Comparison of ENCODE assay signal across 17 cellular contexts in the genomic region with DNA sequence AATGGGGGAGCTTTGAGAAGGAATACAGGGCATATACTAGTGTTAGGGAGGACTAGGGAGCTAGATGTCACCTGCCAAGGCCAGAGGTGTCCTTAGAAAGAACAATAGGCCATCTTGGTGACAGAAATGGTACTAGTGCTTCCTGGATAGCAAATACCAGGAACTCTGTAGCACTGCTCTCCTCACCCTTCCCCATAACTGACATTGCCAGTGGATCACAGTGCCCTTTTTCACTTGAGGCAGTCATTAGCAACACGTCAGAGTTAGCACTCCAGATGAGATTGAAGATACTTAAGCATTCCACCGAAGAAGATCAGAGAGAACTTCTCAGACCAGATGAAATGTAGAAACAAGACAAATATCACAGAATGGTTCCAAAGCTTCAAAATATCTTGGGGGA.
A peak's percentile ranks its signal among the peaks of the same experiment; 100 is the strongest.
DNase-seq lines count a peak whose midpoint lies in the region; FAIRE-seq and TF ChIP-seq lines count a peak whose summit lies in the region.
"Had no signal": no experiment of that assay in that cellular context is flagged by ENCODE, and none has a peak within 500 bp of the region (broad histone marks: within the 10 kb centered on the region; RNA-seq: fewer than 3 reads in every experiment).

No MANE protein-coding gene starts in this region.

- H3K79me2 ChIP-seq in hepatocyte = no peaks in the 10 kb centered on the region

- no peaks in the 10 kb centered on the region for H3K9me3 ChIP-seq in hepatocyte (ENCODE audit: low read depth)
- H3K9me3 ChIP-seq in sigmoid colon = no peaks in the 10 kb centered on the region
- H3K9me3 ChIP-seq: right lobe of liver had no signal

- no peaks in the 10 kb centered on the region for H3K36me3 Mint-ChIP-seq in brain
- no peaks in the 10 kb centered on the region for H3K36me3 Mint-ChIP-seq in progenitor cell of endocrine pancreas (ENCODE audit: insufficient read depth)
- H3K36me3 Mint-ChIP-seq: IgD-negative memory B cell, natural killer cell, WTC11 had no signal

- H3K36me3 ChIP-seq in hepatocyte (replicated peaks; ENCODE audit: insufficient read depth, low read depth) = no peaks in the 10 kb centered on the region
- no peaks in the 10 kb centered on the region for H3K36me3 ChIP-seq in sigmoid colon
- H3K36me3 ChIP-seq: right lobe of liver had no signal

- no peaks in the 10 kb centered on the region for H3K27me3 ChIP-seq in hepatocyte
- no peaks in the 10 kb centered on the region for H3K27me3 ChIP-seq in sigmoid colon
- H3K27me3 ChIP-seq: right lobe of liver had no signal

- FAIRE-seq in GM19239 (lab: Jason Lieb, UNC) = no peak

- no peak for TF ChIP-seq POLR2A in sigmoid colon (IDR thresholded peaks at IDR 0.05)

- H3K27me3 Mint-ChIP-seq in brain = peaks cover 4% of the 10 kb centered on the region
- H3K27me3 Mint-ChIP-seq in progenitor cell of endocrine pancreas = peaks cover 10% of the 10 kb centered on the region

- H3K4me3 ChIP-seq in hepatocyte (no peak overlapping the region), sigmoid colon (no peak overlapping the region)
- H3K4me3 ChIP-seq: right lobe of liver had no signal

- H3K27ac ChIP-seq in hepatocyte (peak overlapping the region; percentile 77), sigmoid colon (peak overlapping the region; percentile 50 to 85 (median 76))

- H3K27ac Mint-ChIP-seq in brain (peak overlapping the region; percentile 11 to 96 (median 87)), progenitor cell of endocrine pancreas (no peak overlapping the region)
- H3K27ac Mint-ChIP-seq: IgD-negative memory B cell, natural killer cell had no signal

- 51% methylated on average over 2 of the region's 2 CpGs for WGBS in hepatocyte (ENCODE audit: low lambda C conversion rate, missing lambda C conversion rate)
- 61 to 80% methylated on average over 2 of the region's 2 CpGs for WGBS in sigmoid colon, 2 donors

- H3K4me1 ChIP-seq in hepatocyte (ENCODE audit: insufficient read depth) (peaks cover 18% of the 10 kb centered on the region), sigmoid colon (peaks cover 0 to 26% (median 19%) of the 10 kb centered on the region in 4 donors)
- H3K4me1 ChIP-seq: right lobe of liver had no signal

- intact Hi-C loops in sigmoid colon (cut with DNase I) = loop anchor here (5.0 kb wide), 2 partner anchors 216 to 306 kb away; no protein-coding TSS in a partner anchor

- DNase-seq in GM03348 (ENCODE audit: low spot score) = peak; percentile 7
- no peak for DNase-seq in hepatocyte (ENCODE audit: low spot score)
- DNase-seq in sigmoid colon = no peak
- no peak for DNase-seq in GM19239 (ENCODE audit: insufficient read length, low spot score)
- no peak for DNase-seq in DMS79 (lab: John Stamatoyannopoulos, UW)
- DNase-seq in progenitor cell of endocrine pancreas (ENCODE audit: low spot score, unreplicated experiment) = no peak
- DNase-seq in middle frontal gyrus (ENCODE audit: extremely low spot score, low spot score) = no peak
- DNase-seq: activated naive CD4-positive, alpha-beta T cell; kidney glomerular epithelial cell; natural killer cell; NCI-H1105 treated with DMSO at 0.1 percent for 48 hours; NCI-H446; right lobe of liver; stimulated activated naive CD4-positive, alpha-beta T cell treated with Interleukin-2 at 50 U/mL for 16 hours had no signal

- H3K4me2 ChIP-seq in hepatocyte = peak overlapping the region; percentile 35

- no peak for TF ChIP-seq EP300 in sigmoid colon (IDR thresholded peaks at IDR 0.05)

- H4K20me1 ChIP-seq in hepatocyte (ENCODE audit: insufficient read depth, poor library complexity, severe bottlenecking) = no peaks in the 10 kb centered on the region

- H3K4me1 Mint-ChIP-seq in brain (peaks cover 47% of the 10 kb centered on the region), progenitor cell of endocrine pancreas (ENCODE audit: low read depth) (peaks cover 7% of the 10 kb centered on the region)
- H3K4me1 Mint-ChIP-seq: natural killer cell had no signal

- TF ChIP-seq CTCF in brain (conservative IDR thresholded peaks at IDR 0.05) (no peak), hepatocyte (IDR thresholded peaks at IDR 0.05; ENCODE audit: poor library complexity) (no peak), sigmoid colon (IDR thresholded peaks at IDR 0.05) (no peak), progenitor cell of endocrine pancreas (IDR thresholded peaks at IDR 0.05; ENCODE audit: unreplicated experiment) (no peak)

- H3K9me3 Mint-ChIP-seq in brain = peaks cover 0 to 12% (median under 1%) of the 10 kb centered on the region in 5 experiments
- peaks cover 3% of the 10 kb centered on the region for H3K9me3 Mint-ChIP-seq in progenitor cell of endocrine pancreas (ENCODE audit: low read depth)

- H3K4me3 Mint-ChIP-seq in brain (peak overlapping the region in 1 of 5 experiments; percentile 38), progenitor cell of endocrine pancreas (ENCODE audit: low read depth) (no peak overlapping the region)
- H3K4me3 Mint-ChIP-seq: IgD-negative memory B cell, natural killer cell, WTC11 had no signal

- no peaks in the 10 kb centered on the region for H3K9me2 ChIP-seq in hepatocyte (replicated peaks; ENCODE audit: insufficient read depth)

- no peak overlapping the region for H2AFZ ChIP-seq in hepatocyte
